21 cellular contexts compared by ENCODE assay signal in genomic region chr3:194245474-194245873, GRCh38.
"Had no signal": no experiment of that assay in that cellular context is flagged by ENCODE, and none has a peak within 500 bp of the region (broad histone marks: within the 10 kb centered on the region; RNA-seq: fewer than 3 reads in every experiment).

No MANE protein-coding gene starts in this region.

- H3K9ac ChIP-seq: SK-N-SH had no signal

- H3K4me3 ChIP-seq: MG63 had no signal

- H3K36me3 ChIP-seq: MG63 had no signal

- DNase-seq: MG63, NCI-H1092, NCI-H1105 treated with DMSO at 0.1 percent for 48 hours, NCI-H1417 treated with DMSO at 0.1 percent for 48 hours, NCI-H146, NCI-H1694 treated with DMSO at 0.1 percent for 48 hours, NCI-H1930, NCI-H2081 treated with DMSO at 0.1 percent for 48 hours, NCI-H2171, NCI-H226, NCI-H446, NCI-H510A, NCI-H524 treated with DMSO at 0.1 percent for 48 hours, NCI-H69, NCI-H774, Right ventricle myocardium superior, RPMI8226, SIG-M5, SK-N-SH, SW 1271 had no signal

- H3K27me3 ChIP-seq: MG63 had no signal

- H3K4me2 ChIP-seq: SK-N-SH had no signal

- FAIRE-seq: RCC 7860 had no signal

- H3K9me3 ChIP-seq: MG63, SK-N-SH had no signal
